13 cellular contexts compared by ENCODE assay signal in genomic region chr17:75664099-75664549, GRCh38. TPM values are rescaled to one million over a fixed set of nuclear protein-coding genes. Genes with fewer than 3 reads are reported as not detected.
DNase-seq lines count a peak whose midpoint lies in the region; ATAC-seq and TF ChIP-seq lines count a peak whose summit lies in the region.
"Had no signal": no experiment of that assay in that cellular context is flagged by ENCODE, and none has a peak within 500 bp of the region (broad histone marks: within the 10 kb centered on the region; RNA-seq: fewer than 3 reads in every experiment).

No MANE protein-coding gene starts in this region.

- H3K36me3 Mint-ChIP-seq in nephron (ENCODE audit: low read depth) = peaks cover 15% of the 10 kb centered on the region
- peaks cover 8 to 48% (median 16%) of the 10 kb centered on the region in 3 donors for H3K36me3 Mint-ChIP-seq in CD8-positive, alpha-beta memory T cell

- no peaks in the 10 kb centered on the region for H3K9me3 ChIP-seq in CD8-positive, alpha-beta memory T cell (ENCODE audit: low read length)
- H3K9me3 ChIP-seq in tibial artery (no peaks in the 10 kb centered on the region), esophagus squamous epithelium (no peaks in the 10 kb centered on the region)
- H3K9me3 ChIP-seq: SK-N-SH had no signal

- H3K27me3 Mint-ChIP-seq in nephron (ENCODE audit: low read depth) = no peaks in the 10 kb centered on the region
- no peaks in the 10 kb centered on the region for H3K27me3 Mint-ChIP-seq in CD8-positive, alpha-beta memory T cell

- POLR2A ChIA-PET in CD8-positive, alpha-beta memory T cell (lab: Charles Lee) = no interaction called here

- H3K27me3 ChIP-seq in CD8-positive, alpha-beta memory T cell (ENCODE audit: insufficient read depth, low read length, poor library complexity, severe bottlenecking) = no peaks in the 10 kb centered on the region
- H3K27me3 ChIP-seq in tibial artery (no peaks in the 10 kb centered on the region), esophagus squamous epithelium (no peaks in the 10 kb centered on the region)
- H3K27me3 ChIP-seq: brain microvascular endothelial cell had no signal

- peak overlapping the region in 2 of 3 experiments; percentile 40 to 76 for H3K4me3 Mint-ChIP-seq in nephron
- no peak overlapping the region for H3K4me3 Mint-ChIP-seq in CD8-positive, alpha-beta memory T cell

- H3K36me3 ChIP-seq in CD8-positive, alpha-beta memory T cell (ENCODE audit: insufficient read depth, low read length) = peaks cover 22% of the 10 kb centered on the region
- peaks cover 12 to 54% (median 35%) of the 10 kb centered on the region in 3 donors for H3K36me3 ChIP-seq in tibial artery
- H3K36me3 ChIP-seq in esophagus squamous epithelium = peaks cover 0 to 61% (median 27%) of the 10 kb centered on the region in 3 donors

- H3K4me1 ChIP-seq in CD8-positive, alpha-beta memory T cell (ENCODE audit: insufficient read depth, low read length) = peaks cover 28% of the 10 kb centered on the region
- H3K4me1 ChIP-seq in tibial artery (peaks cover 0 to 25% (median 19%) of the 10 kb centered on the region in 4 donors), esophagus squamous epithelium (peaks cover 9 to 31% (median 16%) of the 10 kb centered on the region in 3 donors)

- no peak for DNase-seq in CD8-positive, alpha-beta memory T cell
- no peak for DNase-seq in SKM-1 treated with dmso at 0.1 percent for 144 hours (lab: John Stamatoyannopoulos, UW; ENCODE audit: unreplicated experiment)
- no peak for DNase-seq in tibial artery
- DNase-seq in esophagus squamous epithelium (lab: John Stamatoyannopoulos, UW) = no peak
- DNase-seq: brain microvascular endothelial cell, H7, left ventricle myocardium superior, NCI-H187 treated with DMSO at 0.1 percent for 48 hours, SK-N-SH had no signal

- CTCF ChIA-PET in CD8-positive, alpha-beta memory T cell (lab: Charles Lee) = interaction anchor here (1.3 kb wide), 1 partner anchor 89 kb away, joined by 3 read pairs; no protein-coding TSS in a partner anchor

- ATAC-seq in GM19023 (IDR thresholded peaks at IDR 0.05; ENCODE audit: unreplicated experiment) = peak; percentile 68
- peak; percentile 52 for ATAC-seq in GM21825 (IDR thresholded peaks at IDR 0.05; ENCODE audit: unreplicated experiment)
- ATAC-seq in HG03378 (IDR thresholded peaks at IDR 0.05; ENCODE audit: unreplicated experiment) = peak; percentile 53
- ATAC-seq: left ventricle myocardium superior had no signal

- no peak overlapping the region for H3K27ac Mint-ChIP-seq in nephron
- H3K27ac Mint-ChIP-seq in CD8-positive, alpha-beta memory T cell = no peak overlapping the region

- no peak overlapping the region for H3K27ac ChIP-seq in CD8-positive, alpha-beta memory T cell (ENCODE audit: low read depth, low read length)
- no peak overlapping the region for H3K27ac ChIP-seq in tibial artery
- H3K27ac ChIP-seq in esophagus squamous epithelium = no peak overlapping the region
- H3K27ac ChIP-seq: brain microvascular endothelial cell had no signal

- TF ChIP-seq CTCF in nephron (IDR thresholded peaks at IDR 0.05; ENCODE audit: unreplicated experiment in 3 of 3) (no peak), tibial artery (IDR thresholded peaks at IDR 0.05) (no peak), esophagus squamous epithelium (IDR thresholded peaks at IDR 0.05) (no peak)

- H3K4me3 ChIP-seq in CD8-positive, alpha-beta memory T cell (ENCODE audit: low read length) = no peak overlapping the region
- H3K4me3 ChIP-seq in tibial artery (no peak overlapping the region), esophagus squamous epithelium (no peak overlapping the region)

- intact Hi-C loops in tibial artery (cut with DNase I; ENCODE audit: low total_unique reads) (no loop called here), esophagus squamous epithelium (cut with DNase I) (no loop called here)

- H3K9me3 Mint-ChIP-seq in nephron = no peaks in the 10 kb centered on the region
- no peaks in the 10 kb centered on the region for H3K9me3 Mint-ChIP-seq in CD8-positive, alpha-beta memory T cell

- 77 to 85% methylated on average over 3 of the region's 3 CpGs for WGBS in esophagus squamous epithelium, 2 donors

- H3K4me1 Mint-ChIP-seq in nephron = peaks cover 11% of the 10 kb centered on the region
- peaks cover 3 to 9% (median 5%) of the 10 kb centered on the region in 3 donors for H3K4me1 Mint-ChIP-seq in CD8-positive, alpha-beta memory T cell

- no peak for TF ChIP-seq POLR2A in esophagus squamous epithelium (IDR thresholded peaks at IDR 0.05)

RNA-seq across cellular contexts. Expression of gene RECQL5, which starts 2.8 kb away (rescaled TPM):
- total RNA-seq in CD8-positive, alpha-beta memory T cell = 10 to 100 TPM; 28.5 to 30.3 TPM
- 16.0 TPM for polyA plus RNA-seq in CD8-positive, alpha-beta memory T cell
- 10 to 100 TPM; 25.1 to 82.8 (median 34.0) TPM for total RNA-seq in esophagus squamous epithelium

RNA-seq across cellular contexts. Expression of gene SAP30BP, which starts 3.0 kb away (rescaled TPM):
- total RNA-seq in CD8-positive, alpha-beta memory T cell = 100 to 1,000 TPM in 1 of 2 experiments, 10 to 100 TPM in 1; 98.0 to 111 TPM
- 87.5 TPM for polyA plus RNA-seq in CD8-positive, alpha-beta memory T cell
- 10 to 100 TPM; 33.9 to 72.7 (median 44.4) TPM for total RNA-seq in esophagus squamous epithelium

RNA-seq across cellular contexts. Expression of gene SMIM5, which starts 30.9 kb away (rescaled TPM):
- under 1 TPM in 1 of 2 experiments, not detected in 1; 0.20 TPM for total RNA-seq in CD8-positive, alpha-beta memory T cell
- polyA plus RNA-seq in CD8-positive, alpha-beta memory T cell = 0.13 TPM
- 10 to 100 TPM in 1 of 4 donors, 1 to 10 TPM in 3; 7.4 to 16.8 (median 8.6) TPM for total RNA-seq in esophagus squamous epithelium
- total RNA-seq: H7 had no signal

RNA-seq across cellular contexts. Expression of gene ITGB4, which starts 57.1 kb away (rescaled TPM):
- total RNA-seq in CD8-positive, alpha-beta memory T cell = 1 to 10 TPM; 1.8 to 2.1 TPM
- polyA plus RNA-seq in CD8-positive, alpha-beta memory T cell = 1.5 TPM
- total RNA-seq in esophagus squamous epithelium = 100 to 1,000 TPM in 1 of 4 donors, 10 to 100 TPM in 3; 60.6 to 115 (median 82.3) TPM

Comparison
In these comparisons a context has a peak if more than half of its experiments do, and no peak if none do; other contexts are left out.
1. H3K4me3 Mint-ChIP-seq: peak in nephron (2 of 3); none in CD8-positive, alpha-beta memory T cell (0 of 7).
2. RNA of gene SMIM5, which starts 30.9 kb away (total RNA-seq): 7.4 to 16.8 TPM in esophagus squamous epithelium; 0.20 TPM in CD8-positive, alpha-beta memory T cell; every median in the first group is over 4 times any median in the second.
3. Peak in every context shown above with its lines, with median percentiles within 50 percentile points of each other: ATAC-seq.